ENCODE assay signal across 8 cellular contexts in the genomic region with DNA sequence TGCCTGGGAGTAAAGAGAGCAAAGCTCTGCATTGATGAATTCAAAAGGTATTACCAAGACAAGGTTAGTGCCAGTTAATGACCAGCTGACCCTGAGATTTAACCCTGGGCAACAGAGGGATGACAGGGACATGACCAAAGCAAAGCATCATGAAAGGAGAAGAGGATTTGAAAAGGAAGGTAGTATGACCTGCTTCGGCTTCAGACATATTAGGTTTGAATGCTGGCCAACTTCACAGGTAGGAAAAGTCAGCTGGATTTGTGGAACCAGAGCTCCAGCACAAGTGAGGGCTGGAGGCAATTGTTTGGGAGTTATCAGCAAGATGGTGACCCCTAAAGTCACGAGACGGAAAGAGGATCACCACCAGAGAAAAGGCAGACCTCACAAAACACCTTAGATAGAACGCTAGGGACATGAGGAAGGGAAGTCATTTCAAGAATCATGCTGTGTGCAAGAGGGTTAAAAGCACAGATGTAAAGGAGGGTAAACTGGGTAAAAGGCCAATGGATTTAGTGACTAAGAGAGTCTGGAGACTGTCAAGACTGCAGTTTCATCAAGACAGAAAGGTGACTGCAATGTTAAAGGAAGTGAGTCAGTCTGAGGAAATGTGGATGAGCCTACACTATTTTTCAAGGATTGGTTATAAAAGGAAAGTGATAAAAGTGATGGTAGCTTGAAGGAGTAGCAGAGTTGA. TPM values are rescaled to one million over a fixed set of nuclear protein-coding genes. Genes with fewer than 3 reads are reported as not detected.
DNase-seq lines count a peak whose midpoint lies in the region; ATAC-seq and TF ChIP-seq lines count a peak whose summit lies in the region.

No MANE protein-coding gene starts in this region.

- H3K4me3 Mint-ChIP-seq in Caco-2 (ENCODE audit: unreplicated experiment), result no peak overlapping the region

- TF ChIP-seq CTCF in AG09309 (IDR thresholded peaks at IDR 0.05; ENCODE audit: control insufficient read depth, insufficient read depth, low read depth, low read length, missing control alignments), result no peak
- no peak for TF ChIP-seq CTCF in PC-3 (conservative IDR thresholded peaks at IDR 0.05; ENCODE audit: low read depth, low read length)
- no peak for TF ChIP-seq CTCF in Caco-2 (IDR thresholded peaks at IDR 0.05; ENCODE audit: insufficient read depth in 1 of 2, low read depth in 1 of 2, low read length in 1 of 2, severe bottlenecking in 1 of 2, unreplicated experiment in 1 of 2)

- no peaks in the 10 kb centered on the region for H4K20me1 ChIP-seq in PC-3 (ENCODE audit: low read length)

- peaks cover 10% of the 10 kb centered on the region for H3K36me3 Mint-ChIP-seq in Caco-2 (ENCODE audit: insufficient read depth, unreplicated experiment)

- peak overlapping the region; percentile 99 for H3K27ac ChIP-seq in PC-3 (ENCODE audit: low read length)
- no peak overlapping the region for H3K27ac ChIP-seq in SJCRH30

- intact Hi-C loops in PC-3 (cut with micrococcal nuclease) (loop anchor here (1.0 to 10.0 kb wide), 2 partner anchors 45 to 110 kb away; partner anchors contain the start of gene SH3RF1), Caco-2 (cut with micrococcal nuclease; ENCODE audit: unreplicated experiment) (no loop called here)

- H3K4me2 ChIP-seq in PC-3 (ENCODE audit: low read length), result peak overlapping the region; percentile 82

- peaks cover 6% of the 10 kb centered on the region for H3K4me1 Mint-ChIP-seq in Caco-2 (ENCODE audit: low read depth, unreplicated experiment)

- H3K27me3 ChIP-seq in PC-3 (ENCODE audit: low read length), result no peaks in the 10 kb centered on the region
- H3K27me3 ChIP-seq in SJCRH30, result no peaks in the 10 kb centered on the region
- H3K27me3 ChIP-seq in Caco-2 (replicated peaks; ENCODE audit: control insufficient read depth, insufficient read depth, low read length), result no peaks in the 10 kb centered on the region

- DNase-seq in AG09309 (ENCODE audit: low read depth) (peak; percentile 88), PC-3 (peak; percentile 90), hepatic stellate cell (ENCODE audit: low spot score) (peak; percentile 57), SJCRH30 (no peak), NCI-H526 treated with DMSO at 0.1 percent for 48 hours (lab: John Stamatoyannopoulos, UW) (no peak), Caco-2 (no peak)
- DNase-seq in central memory CD4-positive, alpha-beta T cell, result no peak

- no peaks in the 10 kb centered on the region for H3K9me3 ChIP-seq in PC-3 (ENCODE audit: low read length)
- no peaks in the 10 kb centered on the region for H3K9me3 ChIP-seq in SJCRH30 (replicated peaks)
- H3K9me3 ChIP-seq in Caco-2, result no peaks in the 10 kb centered on the region

- H2AFZ ChIP-seq in PC-3 (ENCODE audit: low read length), result no peak overlapping the region

- peaks cover 86% of the 10 kb centered on the region for H3K79me2 ChIP-seq in PC-3 (ENCODE audit: low read length)

- H3K4me3 ChIP-seq in AG09309 (ENCODE audit: control insufficient read depth, low read depth, low read length) (no peak overlapping the region), PC-3 (ENCODE audit: low read length) (peak overlapping the region; percentile 52), SJCRH30 (no peak overlapping the region), Caco-2 (ENCODE audit: low read depth, low read length) (no peak overlapping the region)

- POLR2A ChIA-PET in PC-3 (lab: Charles Lee; ENCODE audit: unreplicated experiment) (interaction anchor here (0.8 kb wide), 1 partner anchor 25 kb away, joined by 3 read pairs; no protein-coding TSS in a partner anchor), Caco-2 (lab: Charles Lee) (no interaction called here)

- BruUV-seq in PC-3 (replicated peaks; lab: Mats Ljungman, UMichigan) (no TSS peak), Caco-2 (replicated peaks; lab: Mats Ljungman, UMichigan) (no TSS peak)

- no peak overlapping the region for H3K27ac Mint-ChIP-seq in Caco-2 (ENCODE audit: unreplicated experiment)

- H3K9ac ChIP-seq in PC-3 (ENCODE audit: low read length), result peak overlapping the region; percentile 79

- ATAC-seq in GM21529 (IDR thresholded peaks at IDR 0.05; ENCODE audit: unreplicated experiment), result peak; percentile 55
- peak; percentile 84 for ATAC-seq in PC-3

- CTCF ChIA-PET in PC-3 (lab: Charles Lee), result no interaction called here
- CTCF ChIA-PET in Caco-2 (lab: Charles Lee), result interaction anchor here (0.5 kb wide), 1 partner anchor 215 kb away, joined by 5 read pairs; the partner anchor contains the start of gene CBR4

- H3K36me3 ChIP-seq in PC-3 (ENCODE audit: low read depth, low read length) (peaks cover 21% of the 10 kb centered on the region), SJCRH30 (no peaks in the 10 kb centered on the region), Caco-2 (ENCODE audit: control insufficient read depth, insufficient read depth, low read length) (no peaks in the 10 kb centered on the region)

- H3K27me3 Mint-ChIP-seq in Caco-2 (ENCODE audit: insufficient read depth, unreplicated experiment), result no peaks in the 10 kb centered on the region

- H3K4me1 ChIP-seq in PC-3 (ENCODE audit: insufficient read depth, low read length) (peaks cover 49% of the 10 kb centered on the region), SJCRH30 (no peaks in the 10 kb centered on the region), Caco-2 (peaks cover 16% of the 10 kb centered on the region)

- no peaks in the 10 kb centered on the region for H3K9me2 ChIP-seq in PC-3 (replicated peaks; ENCODE audit: low read length)

- no peaks in the 10 kb centered on the region for H3K9me3 Mint-ChIP-seq in Caco-2 (ENCODE audit: unreplicated experiment)

- H3F3A ChIP-seq in PC-3 (ENCODE audit: low read length, unreplicated experiment), result peaks cover 14% of the 10 kb centered on the region

RNA-seq across cellular contexts. Expression of gene SH3RF1, which starts 45.6 kb away (rescaled TPM):
- 20.2 and 21.0 TPM in 2 replicates for total RNA-seq in PC-3 (2014; rRNA removed)
- total RNA-seq in SJCRH30 (2014; rRNA removed; shearing (Covaris generic)), result 4.6 and 5.8 TPM in 2 replicates
- total RNA-seq in Caco-2 (2022), result 25.1 and 28.1 TPM in 2 replicates

Comparison
In these comparisons a context has a peak if more than half of its experiments do, and no peak if none do; other contexts are left out.
1. DNase-seq: peak in AG09309 (single experiment), PC-3 (single experiment) and hepatic stellate cell (single experiment); none in SJCRH30 (0 of 2), central memory CD4-positive, alpha-beta T cell (single experiment), NCI-H526 treated with DMSO at 0.1 percent for 48 hours (single experiment) and Caco-2 (0 of 2).